Comparison of ENCODE assay signal across 1 cellular context in genomic region chr7:1943326-1943725, GRCh38.
TF ChIP-seq lines count a peak whose summit lies in the region.

No MANE protein-coding gene starts in this region.

TF ChIP-seq in H1, 55 proteins besides CTCF, POLR2A, EP300 and RAD21:
- TF ChIP-seq MAFK (IDR thresholded peaks at IDR 0.05; ENCODE audit: low read depth, low read length) = no peak
- TF ChIP-seq JUN (IDR thresholded peaks at IDR 0.05; ENCODE audit: low read depth, low read length) = no peak
- no peak for TF ChIP-seq MAX (IDR thresholded peaks at IDR 0.05)
- TF ChIP-seq SP1 (IDR thresholded peaks at IDR 0.05; ENCODE audit: low read depth, low read length) = no peak
- no peak for TF ChIP-seq CBX5 (IDR thresholded peaks at IDR 0.05; ENCODE audit: low read depth, low read length)
- TF ChIP-seq CREB1 (IDR thresholded peaks at IDR 0.05) = no peak
- no peak for TF ChIP-seq CHD1 (IDR thresholded peaks at IDR 0.05; ENCODE audit: low read depth, low read length)
- no peak for TF ChIP-seq CHD2 (IDR thresholded peaks at IDR 0.05; ENCODE audit: low read length)
- TF ChIP-seq TAF7 (optimal IDR thresholded peaks at IDR 0.05; ENCODE audit: borderline replicate concordance, low read depth, low read length) = no peak
- TF ChIP-seq KDM1A (IDR thresholded peaks at IDR 0.05; ENCODE audit: borderline replicate concordance, low read length) = no peak
- TF ChIP-seq TCF12 (IDR thresholded peaks at IDR 0.05; ENCODE audit: low read depth, low read length) = no peak
- no peak for TF ChIP-seq SP2 (IDR thresholded peaks at IDR 0.05; ENCODE audit: low read length)
